Comparison of ENCODE assay signal across 8 cellular contexts in genomic region chr19:12841094-12841493, GRCh38. TPM values are rescaled to one million over a fixed set of nuclear protein-coding genes. Genes with fewer than 3 reads are reported as not detected.
A peak's percentile ranks its signal among the peaks of the same experiment; 100 is the strongest.
DNase-seq lines count a peak whose midpoint lies in the region; ATAC-seq, FAIRE-seq and TF ChIP-seq lines count a peak whose summit lies in the region.

No MANE protein-coding gene starts in this region.

- H3K36me3 Mint-ChIP-seq in GM23338 (ENCODE audit: low read depth) (peaks cover 9% of the 10 kb centered on the region; the same call in 1 of the 3 replicates), endothelial cell (ENCODE audit: low read depth, unreplicated experiment) (peaks cover 7% of the 10 kb centered on the region)

- H3F3A ChIP-seq in GM23338 (replicated peaks; ENCODE audit: low read depth), result peaks cover 40% of the 10 kb centered on the region

- H3K4me2 ChIP-seq in GM23338, result peak overlapping the region; percentile 76

- H3K4me1 Mint-ChIP-seq in GM23338 (peaks cover 40% of the 10 kb centered on the region), endothelial cell (ENCODE audit: unreplicated experiment) (peaks cover 16% of the 10 kb centered on the region)

- no peaks in the 10 kb centered on the region for H3K9me3 ChIP-seq in NT2/D1 (ENCODE audit: insufficient read depth, low read length)
- H3K9me3 ChIP-seq in pancreas, result no peaks in the 10 kb centered on the region
- no peaks in the 10 kb centered on the region for H3K9me3 ChIP-seq in uterus

- peak overlapping the region; percentile 9 for H3K9ac ChIP-seq in NT2/D1 (ENCODE audit: insufficient read length, low read depth)

- no peak for TF ChIP-seq POLR2A in uterus (IDR thresholded peaks at IDR 0.05)

- peak overlapping the region; percentile 54 for H3K4me3 ChIP-seq in GM23338
- peak overlapping the region; percentile 21 for H3K4me3 ChIP-seq in NT2/D1 (ENCODE audit: insufficient read length, low read depth)
- H3K4me3 ChIP-seq in pancreas, result peak overlapping the region in 1 of 4 donors; percentile 28
- no peak overlapping the region for H3K4me3 ChIP-seq in uterus

- TF ChIP-seq CTCF in GM23338 (conservative IDR thresholded peaks at IDR 0.05; ENCODE audit: low read depth in 2 of 2), result no peak
- TF ChIP-seq CTCF in endothelial cell (IDR thresholded peaks at IDR 0.05; ENCODE audit: unreplicated experiment), result no peak
- no peak for TF ChIP-seq CTCF in pancreas (IDR thresholded peaks at IDR 0.05)
- TF ChIP-seq CTCF in uterus (IDR thresholded peaks at IDR 0.05), result no peak

- no peaks in the 10 kb centered on the region for H3K9me2 ChIP-seq in GM23338 (ENCODE audit: insufficient read depth)

- no peak overlapping the region for H2AFZ ChIP-seq in GM23338

- H3K27me3 ChIP-seq in GM23338 (ENCODE audit: insufficient read depth) (no peaks in the 10 kb centered on the region), NT2/D1 (ENCODE audit: insufficient read depth, insufficient read length) (peaks cover 24% of the 10 kb centered on the region), pancreas (peaks cover 0 to 10% (median 3%) of the 10 kb centered on the region in 4 donors), uterus (peaks cover 32 to 44% of the 10 kb centered on the region in 2 donors)

- H4K20me1 ChIP-seq in GM23338 (replicated peaks; ENCODE audit: insufficient read depth), result peaks cover 11% of the 10 kb centered on the region

- H3K27me3 Mint-ChIP-seq in GM23338 (ENCODE audit: insufficient read depth, low read depth, poor library complexity) (peaks cover 17% of the 10 kb centered on the region), endothelial cell (ENCODE audit: unreplicated experiment) (peaks cover 33% of the 10 kb centered on the region)

- 1 to 3% methylated on average over 29 of the region's 29 CpGs for WGBS in pancreas, 2 donors

- peaks cover 19% of the 10 kb centered on the region for H3K4me1 ChIP-seq in GM23338 (ENCODE audit: insufficient read depth)
- H3K4me1 ChIP-seq in NT2/D1 (ENCODE audit: insufficient read depth, insufficient read length), result peaks cover 20% of the 10 kb centered on the region
- H3K4me1 ChIP-seq in pancreas, result peaks cover 0 to 6% (median 0%) of the 10 kb centered on the region in 3 donors
- H3K4me1 ChIP-seq in uterus, result peaks cover 0 to 16% of the 10 kb centered on the region in 2 donors

- peaks cover 8% of the 10 kb centered on the region for H3K79me2 ChIP-seq in GM23338 (replicated peaks; ENCODE audit: insufficient read depth)

- peak overlapping the region; percentile 98 for H3K27ac Mint-ChIP-seq in GM23338
- peak overlapping the region; percentile 39 for H3K27ac Mint-ChIP-seq in endothelial cell (ENCODE audit: unreplicated experiment)

- DNase-seq in GM23338 (ENCODE audit: low spot score), result peak; percentile 100
- peak; percentile 88 for DNase-seq in NT2/D1 (ENCODE audit: low read depth, low spot score)
- DNase-seq in endothelial cell (ENCODE audit: low spot score), result peak; percentile 73
- DNase-seq in pancreas, result peak in 4 of 6 donors; percentile 43 to 77 (median 58)
- DNase-seq in SHP77 treated with DMSO at 0.1 percent for 48 hours (lab: John Stamatoyannopoulos, UW), result no peak
- DNase-seq in uterus, result no peak
- no peak for DNase-seq in NCI-H1930 (lab: John Stamatoyannopoulos, UW)

- H3K27ac ChIP-seq in GM23338 (ENCODE audit: low read depth) (peak overlapping the region; percentile 78), pancreas (no peak overlapping the region), uterus (no peak overlapping the region)

- H3K9me3 Mint-ChIP-seq in GM23338 (no peaks in the 10 kb centered on the region; the same call in 2 of the 3 replicates), endothelial cell (ENCODE audit: unreplicated experiment) (no peaks in the 10 kb centered on the region)

- peak overlapping the region; percentile 79 for H3K4me3 Mint-ChIP-seq in GM23338
- H3K4me3 Mint-ChIP-seq in endothelial cell (ENCODE audit: unreplicated experiment), result peak overlapping the region; percentile 75

- intact Hi-C loops in pancreas (cut with DNase I), result loop anchor here in 2 of 3 donors (5.0 to 10.0 kb wide), 4 partner anchors 79 to 266 kb away; partner anchors contain the start of gene BEST2 (in 1 of the 2)
- intact Hi-C loops in uterus (cut with DNase I; ENCODE audit: low total_unique reads), result loop anchor here (5.0 kb wide), 1 partner anchor 74 kb away; no protein-coding TSS in a partner anchor

- ATAC-seq in GM23338 (peak; percentile 73), pancreas (peak in 3 of 4 donors; percentile 28 to 35 (median 34)), HG02885 (IDR thresholded peaks at IDR 0.05; ENCODE audit: poor library complexity, unreplicated experiment) (no peak)

- H3K36me3 ChIP-seq in GM23338 (ENCODE audit: insufficient read depth), result no peaks in the 10 kb centered on the region
- no peaks in the 10 kb centered on the region for H3K36me3 ChIP-seq in NT2/D1 (ENCODE audit: insufficient read depth, insufficient read length, low read length)
- H3K36me3 ChIP-seq in pancreas, result no peaks in the 10 kb centered on the region
- H3K36me3 ChIP-seq in uterus, result no peaks in the 10 kb centered on the region

- no peak for FAIRE-seq in pancreas (lab: Jason Lieb, UNC)

TF ChIP-seq in GM23338, 12 proteins besides CTCF, POLR2A, EP300 and RAD21:
- TF ChIP-seq EZH2phosphoT487 (IDR thresholded peaks at IDR 0.05; ENCODE audit: unreplicated experiment) (no peak), CREB1 (CRISPR knock-in tag; IDR thresholded peaks at IDR 0.05; ENCODE audit: low read depth) (0 out of 2 replicates have a peak, but pooled peaks have one; percentile 26), REST (IDR thresholded peaks at IDR 0.05; ENCODE audit: unreplicated experiment) (no peak), ETS1 (IDR thresholded peaks at IDR 0.05) (no peak), JUNB (IDR thresholded peaks at IDR 0.05; ENCODE audit: unreplicated experiment) (no peak)

RNA-seq across cellular contexts. Expression of gene MAST1, which starts 2.8 kb away (rescaled TPM):
- total RNA-seq in GM23338 (2014; rRNA removed; shearing (Covaris generic)), result 13.4 and 19.9 TPM in 2 replicates
- polyA plus RNA-seq in GM23338 (2016; fragmentation: Nextera tagmentation; extraction: Ambion mirVana) (8.9 and 13.9 TPM in 2 replicates), pancreas (1 to 10 TPM; 5.8 to 7.3 TPM)
- total RNA-seq in endothelial cell (ENCODE audit: unreplicated experiment) (4.1 TPM), pancreas (1 to 10 TPM in 1 of 6 donors, under 1 TPM in 5; 0.23 to 1.1 (median 0.84) TPM), uterus (1 to 10 TPM in 1 of 4 donors, not detected in 3; 1.2 TPM)

RNA-seq across cellular contexts. Expression of gene RTBDN, which starts 6.7 kb away (rescaled TPM):
- 3.3 and 4.1 TPM in 2 replicates for total RNA-seq in GM23338 (2014; rRNA removed; shearing (Covaris generic))
- 4.4 and 4.6 TPM in 2 replicates for polyA plus RNA-seq in GM23338 (2016; fragmentation: Nextera tagmentation; extraction: Ambion mirVana)
- total RNA-seq in endothelial cell (ENCODE audit: unreplicated experiment), result not detected
- under 1 TPM in 4 of 6 donors, not detected in 2; 0.19 to 0.86 (median 0.37) TPM for total RNA-seq in pancreas
- polyA plus RNA-seq in pancreas, result 1 to 10 TPM; 1.2 to 4.6 TPM
- total RNA-seq in uterus, result not detected

RNA-seq across cellular contexts. Expression of gene RNASEH2A, which starts 34.7 kb away (rescaled TPM):
- total RNA-seq in GM23338 (2014; rRNA removed; shearing (Covaris generic)), result 62.6 and 68.2 TPM in 2 replicates
- polyA plus RNA-seq in GM23338 (2016; fragmentation: Nextera tagmentation; extraction: Ambion mirVana), result 39.4 and 40.5 TPM in 2 replicates
- 26.9 TPM for total RNA-seq in endothelial cell (ENCODE audit: unreplicated experiment)
- 1 to 10 TPM; 1.7 to 6.0 (median 3.0) TPM for total RNA-seq in pancreas
- 1 to 10 TPM; 3.9 to 5.5 TPM for polyA plus RNA-seq in pancreas
- 10 to 100 TPM in 1 of 4 donors, 1 to 10 TPM in 3; 2.3 to 18.9 (median 3.1) TPM for total RNA-seq in uterus

RNA-seq across cellular contexts. Expression of gene THSD8, which starts 39.2 kb away (rescaled TPM):
- 0.38 TPM in 1 of 2 replicates, not detected in the other for total RNA-seq in GM23338 (2014; rRNA removed; shearing (Covaris generic))
- polyA plus RNA-seq in GM23338 (2016; fragmentation: Nextera tagmentation; extraction: Ambion mirVana) (38.5 and 42.2 TPM in 2 replicates), pancreas (1 to 10 TPM; 1.3 to 2.0 TPM)
- total RNA-seq in endothelial cell (ENCODE audit: unreplicated experiment) (14.2 TPM), pancreas (1 to 10 TPM in 5 of 6 donors, under 1 TPM in 1; 0.90 to 3.9 (median 2.1) TPM), uterus (1 to 10 TPM in 1 of 4 donors, not detected in 3; 4.1 TPM)

RNA-seq across cellular contexts. Expression of gene PRDX2, which starts 39.5 kb away (rescaled TPM):
- total RNA-seq in GM23338 (2014; rRNA removed; shearing (Covaris generic)), result 465 and 486 TPM in 2 replicates
- polyA plus RNA-seq in GM23338 (2016; fragmentation: Nextera tagmentation; extraction: Ambion mirVana) (314 and 346 TPM in 2 replicates), pancreas (100 to 1,000 TPM in 1 of 2 donors, 10 to 100 TPM in 1; 75.8 to 172 TPM)
- total RNA-seq in endothelial cell (ENCODE audit: unreplicated experiment) (215 TPM), pancreas (100 to 1,000 TPM in 4 of 6 donors, 10 to 100 TPM in 2; 77.5 to 109 (median 103) TPM), uterus (100 to 1,000 TPM; 148 to 178 (median 163) TPM)

Comparison
In these comparisons a context has a peak if more than half of its experiments do, and no peak if none do; other contexts are left out.
1. DNase-seq: peak in GM23338 (single experiment), NT2/D1 (single experiment), endothelial cell (single experiment) and pancreas (4 of 6); none in SHP77 treated with DMSO at 0.1 percent for 48 hours (single experiment), uterus (0 of 2) and NCI-H1930 (0 of 2).
2. H3K4me3 ChIP-seq: peak in GM23338 (single experiment) and NT2/D1 (single experiment); none in uterus (0 of 2).